In the genomic region with DNA sequence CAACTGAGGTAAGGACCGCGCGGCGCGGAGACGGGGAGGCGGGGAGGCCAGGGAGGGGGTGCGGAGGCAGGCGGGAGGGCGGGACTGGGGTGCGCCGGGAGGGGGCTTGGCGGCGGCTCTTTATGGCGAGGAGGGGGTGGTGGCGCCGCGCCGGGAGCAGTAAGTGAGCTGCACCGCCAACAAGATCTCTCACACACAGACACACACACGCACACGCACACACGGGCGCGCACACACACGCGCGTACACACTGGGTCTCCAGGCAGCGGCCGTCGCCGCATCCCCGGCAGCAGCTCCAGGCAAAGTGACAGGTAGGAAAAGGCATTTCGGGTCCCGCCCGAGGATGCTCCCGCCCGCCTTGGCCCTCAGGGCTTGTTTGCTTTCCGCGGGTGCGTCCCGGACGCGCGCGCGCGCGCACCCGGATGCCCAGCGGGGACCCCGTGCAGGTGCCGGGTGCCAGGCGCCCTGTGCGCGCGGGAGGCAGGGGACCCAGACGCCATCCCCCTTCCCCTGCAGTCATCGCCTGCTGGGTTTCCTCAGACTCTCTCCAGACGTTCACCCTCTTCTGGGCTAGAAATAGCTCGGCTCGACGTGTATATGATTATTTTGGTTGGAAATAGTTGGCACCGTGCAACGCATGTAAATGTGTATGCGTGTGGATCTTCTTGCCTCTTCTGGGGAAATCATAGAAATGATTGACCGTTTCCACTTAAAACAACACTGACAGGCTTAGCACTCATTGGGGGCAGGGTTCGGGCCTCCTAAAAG, we compare ENCODE assay signal across 8 cellular contexts. TPM values are rescaled to one million over a fixed set of nuclear protein-coding genes. Genes with fewer than 3 reads are reported as not detected.
DNase-seq lines count a peak whose midpoint lies in the region; ATAC-seq and TF ChIP-seq lines count a peak whose summit lies in the region.

A gene (plus strand): TSS at position 192 of the 768 bp plus-strand sequence. CDS start 238,728 bp downstream, outside the sequence.

- intact Hi-C loops in natural killer cell (cut with micrococcal nuclease): no loop called here

- peaks cover 3 to 5% (median 4%) of the 10 kb centered on the region in 3 donors for H3K4me1 Mint-ChIP-seq in T-cell
- peaks cover 4 to 5% of the 10 kb centered on the region in 2 donors for H3K4me1 Mint-ChIP-seq in natural killer cell

- H3K27me3 Mint-ChIP-seq in T-cell (peaks cover 18 to 30% of the 10 kb centered on the region in 2 donors), natural killer cell (ENCODE audit: low read depth in 2 of 2) (peaks cover 20 to 32% of the 10 kb centered on the region in 2 donors)

- H4K20me1 ChIP-seq in KMS-11 (ENCODE audit: insufficient read depth) (no peaks in the 10 kb centered on the region), fibroblast of lung (ENCODE audit: control insufficient read depth, extremely low read depth, insufficient read depth, low read length) (no peaks in the 10 kb centered on the region)

- H3K9me3 ChIP-seq in fibroblast of lung (ENCODE audit: control insufficient read depth, insufficient read depth, low read depth, low read length): no peaks in the 10 kb centered on the region

- H3K4me3 Mint-ChIP-seq in T-cell (peak within 1 kb of the TSS; percentile 22 to 78 (median 34)), natural killer cell (peak within 1 kb of the TSS; percentile 78)

- no peaks in the 10 kb centered on the region for H3K79me2 ChIP-seq in KMS-11 (ENCODE audit: insufficient read depth, low read depth)
- peaks cover 13% of the 10 kb centered on the region for H3K79me2 ChIP-seq in fibroblast of lung (ENCODE audit: control insufficient read depth, insufficient read depth, low read length)

- H3K27ac ChIP-seq in KMS-11 (no peak within 1 kb of the TSS), fibroblast of lung (ENCODE audit: insufficient read depth, low read length) (peak within 1 kb of the TSS; percentile 44)

- H3K36me3 ChIP-seq in KMS-11 (ENCODE audit: insufficient read depth) (no peaks in the 10 kb centered on the region), fibroblast of lung (ENCODE audit: control insufficient read depth, insufficient read depth, low read length) (no peaks in the 10 kb centered on the region)

- H3K4me3 ChIP-seq in KMS-11 (IDR thresholded peaks at IDR 0.05; ENCODE audit: insufficient read depth, low read depth, low read length) (no peak within 1 kb of the TSS), fibroblast of lung (replicated peaks in 1 of 4; ENCODE audit: control extremely low read depth in 1 of 4, insufficient read depth in 1 of 4, low read depth in 3 of 4, low read length in 4 of 4) (peak within 1 kb of the TSS; percentile 76 to 86 (median 86))

- H3K36me3 Mint-ChIP-seq in T-cell: peaks cover 3% of the 10 kb centered on the region
- peaks cover 8% of the 10 kb centered on the region for H3K36me3 Mint-ChIP-seq in natural killer cell

- H3K4me1 ChIP-seq in KMS-11 (ENCODE audit: low read depth, poor library complexity, severe bottlenecking) (peaks cover 25% of the 10 kb centered on the region), fibroblast of lung (ENCODE audit: control insufficient read depth, extremely low read depth, insufficient read depth, low read length) (peaks cover 6% of the 10 kb centered on the region)

- no peak for ATAC-seq in T-cell (replicated peaks in 1 of 4)
- ATAC-seq in natural killer cell: no peak
- no peak for ATAC-seq in HG02623 (IDR thresholded peaks at IDR 0.05; ENCODE audit: unreplicated experiment)
- no peak for ATAC-seq in GM18505 (IDR thresholded peaks at IDR 0.05; ENCODE audit: unreplicated experiment)
- ATAC-seq in GM18520 (IDR thresholded peaks at IDR 0.05; ENCODE audit: unreplicated experiment): no peak

- peak within 1 kb of the TSS in 1 of 2 donors; percentile 34 for H3K27ac Mint-ChIP-seq in T-cell
- no peak within 1 kb of the TSS for H3K27ac Mint-ChIP-seq in natural killer cell

- H3K9me3 Mint-ChIP-seq in T-cell (peaks cover 0 to 6% (median 3%) of the 10 kb centered on the region in 3 donors), natural killer cell (peaks cover 3 to 9% of the 10 kb centered on the region in 2 donors)

- POLR2A ChIA-PET in T-cell (lab: Charles Lee): no interaction called here

- no peak within 1 kb of the TSS; the same call in 1 of the 2 replicates for H3K4me2 ChIP-seq in KMS-11
- peak within 1 kb of the TSS; percentile 90 for H3K4me2 ChIP-seq in fibroblast of lung (ENCODE audit: extremely low read depth, insufficient read depth, low read length)

- TF ChIP-seq CTCF in KMS-11 (conservative IDR thresholded peaks at IDR 0.05; ENCODE audit: low read depth, low read length): no peak
- no peak for TF ChIP-seq CTCF in fibroblast of lung (conservative IDR thresholded peaks at IDR 0.05 in 1 of 2, IDR thresholded peaks at IDR 0.05 in 1 of 2; ENCODE audit: low read depth in 1 of 2, low read length in 2 of 2)
- TF ChIP-seq CTCF in natural killer cell (IDR thresholded peaks at IDR 0.05): no peak

- CTCF ChIA-PET in T-cell (lab: Charles Lee): no interaction called here

- peak within 1 kb of the TSS; percentile 27; the same call in 1 of the 2 replicates for H3K9ac ChIP-seq in KMS-11
- H3K9ac ChIP-seq in fibroblast of lung (ENCODE audit: insufficient read depth, low read length): peak within 1 kb of the TSS; percentile 57

- DNase-seq in AG20443 (ENCODE audit: low spot score) (peak; percentile 61), T-cell (no peak), fibroblast of lung (ENCODE audit: low read depth in 2 of 2) (peak; percentile 46 to 59), natural killer cell (no peak)

- no peak for TF ChIP-seq POLR2A in GM18505 (IDR thresholded peaks at IDR 0.05; ENCODE audit: borderline replicate concordance, extremely low read depth, insufficient read depth, insufficient read length)

- no peaks in the 10 kb centered on the region for H3K27me3 ChIP-seq in KMS-11 (ENCODE audit: insufficient read depth, low read depth)
- no peaks in the 10 kb centered on the region for H3K27me3 ChIP-seq in fibroblast of lung (ENCODE audit: control insufficient read depth, insufficient read depth, low read length)

- H2AFZ ChIP-seq in KMS-11 (ENCODE audit: low read depth) (peak within 1 kb of the TSS; percentile 57), fibroblast of lung (ENCODE audit: low read length) (peak within 1 kb of the TSS; percentile 92)

RNA-seq across cellular contexts. Expression of the gene that starts here (rescaled TPM):
- total RNA-seq in T-cell (under 1 TPM in 2 of 5 donors, not detected in 3; 0.06 to 0.07 TPM), fibroblast of lung (3.6 and 13.7 TPM in 2 replicates), natural killer cell (under 1 TPM in 2 of 3 donors, not detected in 1; 0.05 to 0.40 TPM)
- polyA plus RNA-seq in fibroblast of lung: 7.3 and 8.2 TPM in 2 replicates
- polyA plus RNA-seq in fibroblast of lung (2012): 4.7 and 5.1 TPM in 2 replicates
- 0.82 and 0.93 TPM in 2 replicates for polyA minus RNA-seq in fibroblast of lung (ENCODE audit: low replicate concordance)

Comparison
In these comparisons a context has a peak if more than half of its experiments do, and no peak if none do; other contexts are left out.
1. DNase-seq: peak in AG20443 (single experiment) and fibroblast of lung (2 of 2); none in T-cell (0 of 34) and natural killer cell (single experiment).